12 cellular contexts compared by ENCODE assay signal in genomic region chr1:39926343-39926769, GRCh38. TPM values are rescaled to one million over a fixed set of nuclear protein-coding genes. Genes with fewer than 3 reads are reported as not detected.
DNase-seq lines count a peak whose midpoint lies in the region; ATAC-seq, FAIRE-seq and TF ChIP-seq lines count a peak whose summit lies in the region.
"Had no signal": no experiment of that assay in that cellular context is flagged by ENCODE, and none has a peak within 500 bp of the region (broad histone marks: within the 10 kb centered on the region; RNA-seq: fewer than 3 reads in every experiment).

No MANE protein-coding gene starts in this region.

- TF ChIP-seq CTCF in H1 (IDR thresholded peaks at IDR 0.05; ENCODE audit: control extremely low read depth in 1 of 3, insufficient read depth in 1 of 3, low read depth in 1 of 3, low read length in 3 of 3) = no peak
- no peak for TF ChIP-seq CTCF in HFFc6 (IDR thresholded peaks at IDR 0.05)

- peak overlapping the region; percentile 85; the same call in 1 of the 2 replicates for H2BK12ac ChIP-seq in H1 (ENCODE audit: low read depth, low read length)

- H3K36me3 ChIP-seq in H1 (ENCODE audit: control insufficient read depth in 2 of 4, insufficient read depth in 4 of 4, low read length in 3 of 4) = no peaks in the 10 kb centered on the region
- H3K36me3 ChIP-seq in mesendoderm (ENCODE audit: control insufficient read depth, insufficient read depth, low read length) = no peaks in the 10 kb centered on the region
- H3K36me3 ChIP-seq: SJSA1, upper lobe of left lung had no signal

- H3K79me2 ChIP-seq in H1 (ENCODE audit: control insufficient read depth in 1 of 2, insufficient read depth in 2 of 2, low read length in 2 of 2) (no peaks in the 10 kb centered on the region), mesendoderm (ENCODE audit: control insufficient read depth, insufficient read depth, low read length) (no peaks in the 10 kb centered on the region)
- H3K79me2 ChIP-seq: hepatocyte had no signal

- H3K9ac ChIP-seq in H1 (replicated peaks in 1 of 4; ENCODE audit: extremely low read depth in 1 of 4, low read depth in 3 of 4, low read length in 3 of 4) = no peak overlapping the region
- H3K9ac ChIP-seq in mesendoderm (ENCODE audit: low read length) = no peak overlapping the region

- H3K4me2 ChIP-seq in H1 (ENCODE audit: insufficient read depth in 1 of 2, low read depth in 2 of 2, low read length in 2 of 2) (no peak overlapping the region), mesendoderm (ENCODE audit: low read length) (no peak overlapping the region)
- H3K4me2 ChIP-seq: hepatocyte had no signal

- TF ChIP-seq EP300 in H1 (IDR thresholded peaks at IDR 0.05; ENCODE audit: borderline replicate concordance in 1 of 2, low read depth in 2 of 2, low read length in 2 of 2) = no peak

- no peak overlapping the region for H3K14ac ChIP-seq in H1 (ENCODE audit: insufficient read length)

- H3K4me1 ChIP-seq in H1 (replicated peaks in 1 of 4; ENCODE audit: control insufficient read depth in 3 of 4, insufficient read depth in 4 of 4, low read length in 3 of 4) = peaks cover 7 to 12% (median 9%) of the 10 kb centered on the region in 4 experiments
- peaks cover 4% of the 10 kb centered on the region for H3K4me1 ChIP-seq in mesendoderm (ENCODE audit: control insufficient read depth, low read depth, low read length)
- H3K4me1 ChIP-seq: SJSA1 had no signal

- H2BK15ac ChIP-seq in H1 (ENCODE audit: low read length) = no peak overlapping the region
- H2BK15ac ChIP-seq in mesendoderm (replicated peaks; ENCODE audit: low read depth) = no peak overlapping the region

- WGBS in H1 (ENCODE audit: extremely low coverage in 1 of 2, insufficient coverage in 1 of 2, insufficient read length in 1 of 2, insufficient replicate concordance in 2 of 2, low coverage in 1 of 2, low lambda C conversion rate in 2 of 2, missing lambda C conversion rate in 1 of 2), 2 experiments = 77% methylated on average over 4 of the region's 4 CpGs; no CpG with 5 or more reads in 1 of the 2 experiments
- no CpG with 5 or more reads among the region's 4 CpGs for WGBS in mesendoderm (ENCODE audit: extremely low coverage, insufficient coverage, low lambda C conversion rate)

- H3K4ac ChIP-seq in H1 (replicated peaks; ENCODE audit: insufficient read length, low read depth, low read length) (no peak overlapping the region), mesendoderm (ENCODE audit: low read depth, low read length) (no peak overlapping the region)

- H4K91ac ChIP-seq in H1 (replicated peaks; ENCODE audit: insufficient read length, low read length) = no peak overlapping the region

- H2BK120ac ChIP-seq in H1 (replicated peaks; ENCODE audit: low read depth, low read length) (no peak overlapping the region), mesendoderm (ENCODE audit: low read depth, low read length) (no peak overlapping the region)

- H3K4me3 ChIP-seq in H1 (ENCODE audit: extremely low read depth in 1 of 4, insufficient read depth in 2 of 4, low read depth in 3 of 4, low read length in 4 of 4) (no peak overlapping the region), mesendoderm (ENCODE audit: low read length) (no peak overlapping the region)
- H3K4me3 ChIP-seq: hepatocyte, SJSA1, upper lobe of left lung had no signal

- no peak overlapping the region for H3K27ac Mint-ChIP-seq in activated CD8-positive, alpha-beta memory T cell treated with anti-CD3 and anti-CD28 coated beads, Interleukin-2, amount 10 ng/mL, durations not matched to agents 7 days and 5 days
- no peak overlapping the region for H3K27ac Mint-ChIP-seq in HFFc6
- no peak overlapping the region for H3K27ac Mint-ChIP-seq in activated naive CD4-positive, alpha-beta T cell treated with anti-CD3 and anti-CD28 coated beads, Interleukin-2, amount 10 ng/mL, durations not matched to agents 7 days and 5 days
- H3K27ac Mint-ChIP-seq: activated CD4-positive, alpha-beta memory T cell treated with anti-CD3 and anti-CD28 coated beads for 36 hours had no signal

- no peaks in the 10 kb centered on the region for H3K23me2 ChIP-seq in H1 (ENCODE audit: low read depth, low read length)

- H3K79me1 ChIP-seq in H1 (ENCODE audit: low read depth, low read length) = no peaks in the 10 kb centered on the region
- no peaks in the 10 kb centered on the region for H3K79me1 ChIP-seq in mesendoderm (ENCODE audit: low read length)

- H3K23ac ChIP-seq in H1 (ENCODE audit: insufficient read length) = no peak overlapping the region
- no peak overlapping the region for H3K23ac ChIP-seq in mesendoderm (ENCODE audit: low read length)

- H3K36me3 Mint-ChIP-seq in activated CD8-positive, alpha-beta memory T cell treated with anti-CD3 and anti-CD28 coated beads, Interleukin-2, amount 10 ng/mL, durations not matched to agents 7 days and 5 days = no peaks in the 10 kb centered on the region
- H3K36me3 Mint-ChIP-seq in HFFc6 (ENCODE audit: low read depth) = no peaks in the 10 kb centered on the region
- H3K36me3 Mint-ChIP-seq in activated naive CD4-positive, alpha-beta T cell treated with anti-CD3 and anti-CD28 coated beads, Interleukin-2, amount 10 ng/mL, durations not matched to agents 7 days and 5 days = no peaks in the 10 kb centered on the region
- H3K36me3 Mint-ChIP-seq: activated CD4-positive, alpha-beta memory T cell treated with anti-CD3 and anti-CD28 coated beads for 36 hours had no signal

- no peak for TF ChIP-seq RAD21 in H1 (IDR thresholded peaks at IDR 0.05 in 1 of 2, conservative IDR thresholded peaks at IDR 0.05 in 1 of 2; ENCODE audit: low read depth in 2 of 2, low read length in 2 of 2)

- POLR2A ChIA-PET in H1 (lab: Charles Lee; ENCODE audit: partially characterized antibody) = interaction anchor here (0.9 to 3.7 kb wide), 3 partner anchors 29 to 114 kb away, joined by 3 to 10 read pairs (median 6); partner anchors contain the start of genes CAP1 and MFSD2A

- H2AK5ac ChIP-seq in H1 (ENCODE audit: low read depth, low read length) = 0 out of 2 replicates have a peak overlapping the region, but pooled peaks have one; percentile 82
- H2AK5ac ChIP-seq in mesendoderm (ENCODE audit: low read length) = no peak overlapping the region

- no peak overlapping the region for H3K18ac ChIP-seq in H1 (ENCODE audit: extremely low read depth, low read length)
- H3K18ac ChIP-seq in mesendoderm (ENCODE audit: low read length) = no peak overlapping the region

- no peak overlapping the region for H3K27ac ChIP-seq in H1 (ENCODE audit: low read depth, low read length)
- no peak overlapping the region for H3K27ac ChIP-seq in mesendoderm (ENCODE audit: low read depth, low read length)
- H3K27ac ChIP-seq: hepatocyte, SJSA1 had no signal

- H2BK20ac ChIP-seq in H1 (ENCODE audit: low read length) = 0 out of 2 replicates have a peak overlapping the region, but pooled peaks have one; percentile 56

- H4K5ac ChIP-seq in H1 (ENCODE audit: insufficient read length, low read depth, low read length) (no peak overlapping the region), mesendoderm (ENCODE audit: low read length) (no peak overlapping the region)

- CTCF ChIA-PET in H1 (lab: Charles Lee; ENCODE audit: partially characterized antibody) = interaction anchor here (0.6 to 13.5 kb wide), 9 partner anchors 9 to 105 kb away, joined by 3 to 134 read pairs (median 4); no protein-coding TSS in a partner anchor
- CTCF ChIA-PET in activated CD8-positive, alpha-beta memory T cell treated with anti-CD3 and anti-CD28 coated beads, Interleukin-2, amount 10 ng/mL, durations not matched to agents 7 days and 5 days (lab: Charles Lee) = interaction anchor here (1.2 to 3.0 kb wide), 2 partner anchors 9 to 47 kb away, joined by 3 to 16 read pairs; no protein-coding TSS in a partner anchor
- CTCF ChIA-PET in activated naive CD4-positive, alpha-beta T cell treated with anti-CD3 and anti-CD28 coated beads, Interleukin-2, amount 10 ng/mL, durations not matched to agents 7 days and 5 days (lab: Charles Lee) = interaction anchor here (1.1 to 1.4 kb wide), 2 partner anchors 47 kb away, joined by 4 read pairs; no protein-coding TSS in a partner anchor

- no peaks in the 10 kb centered on the region for H3K9me3 ChIP-seq in H1 (ENCODE audit: insufficient read depth in 2 of 2, low read depth in 1 of 2, low read length in 1 of 2)
- H3K9me3 ChIP-seq: SJSA1, upper lobe of left lung had no signal

- H2AFZ ChIP-seq in H1 (ENCODE audit: low read length) = 0 out of 2 replicates have a peak overlapping the region, but pooled peaks have one; percentile 19
- H2AFZ ChIP-seq: hepatocyte had no signal

- DNase-seq in DMS79 treated with DMSO at 0.1 percent for 48 hours (lab: John Stamatoyannopoulos, UW) (peak; percentile 87), NCI-H2029 treated with DMSO at 0.1 percent for 48 hours (lab: John Stamatoyannopoulos, UW) (peak; percentile 98), H1 (ENCODE audit: low read depth in 1 of 2, low spot score in 2 of 2) (no peak), mesendoderm (peak; percentile 65), HFFc6 (no peak)
- DNase-seq in activated CD8-positive, alpha-beta memory T cell treated with anti-CD3 and anti-CD28 coated beads, Interleukin-2, amount 10 ng/mL, durations not matched to agents 7 days and 5 days = no peak
- no peak for DNase-seq in activated naive CD4-positive, alpha-beta T cell treated with anti-CD3 and anti-CD28 coated beads, Interleukin-2, amount 10 ng/mL, durations not matched to agents 7 days and 5 days
- DNase-seq: activated CD4-positive, alpha-beta memory T cell treated with anti-CD3 and anti-CD28 coated beads for 36 hours had no signal

- H3K27me3 ChIP-seq in H1 (replicated peaks in 1 of 4; ENCODE audit: control insufficient read depth in 3 of 4, extremely low read depth in 1 of 4, insufficient read depth in 3 of 4, low read length in 3 of 4) = peaks cover 0 to 5% (median under 1%) of the 10 kb centered on the region in 4 experiments; a peak in 3 of 7 replicates
- no peaks in the 10 kb centered on the region for H3K27me3 ChIP-seq in mesendoderm (ENCODE audit: insufficient read depth, low read length, poor library complexity)
- H3K27me3 ChIP-seq: SJSA1, upper lobe of left lung had no signal

- H4K8ac ChIP-seq in H1 (ENCODE audit: extremely low read depth, insufficient read depth, low read length) (0 out of 2 replicates have a peak overlapping the region, but pooled peaks have one; percentile 12), mesendoderm (ENCODE audit: low read depth, low read length) (no peak overlapping the region)

- FAIRE-seq in H1 (lab: Jason Lieb, UNC) = no peak

- H4K20me1 ChIP-seq in H1 (replicated peaks in 1 of 2; ENCODE audit: control insufficient read depth in 1 of 2, insufficient read depth in 2 of 2, low read length in 2 of 2) = no peaks in the 10 kb centered on the region

- H3K4me3 Mint-ChIP-seq in activated CD8-positive, alpha-beta memory T cell treated with anti-CD3 and anti-CD28 coated beads, Interleukin-2, amount 10 ng/mL, durations not matched to agents 7 days and 5 days = no peak overlapping the region
- H3K4me3 Mint-ChIP-seq in HFFc6 = no peak overlapping the region
- H3K4me3 Mint-ChIP-seq in activated naive CD4-positive, alpha-beta T cell treated with anti-CD3 and anti-CD28 coated beads, Interleukin-2, amount 10 ng/mL, durations not matched to agents 7 days and 5 days = no peak overlapping the region
- H3K4me3 Mint-ChIP-seq: activated CD4-positive, alpha-beta memory T cell treated with anti-CD3 and anti-CD28 coated beads for 36 hours had no signal

- H2BK5ac ChIP-seq in H1 (ENCODE audit: low read depth, low read length) (0 out of 2 replicates have a peak overlapping the region, but pooled peaks have one; percentile 39), mesendoderm (ENCODE audit: low read length) (no peak overlapping the region)

- ATAC-seq in SK-N-SH treated with all-trans-retinoic acid at 6 μM for 48 hours = no peak; the same call in 2 of the 3 replicates
- no peak for ATAC-seq in activated CD8-positive, alpha-beta memory T cell treated with anti-CD3 and anti-CD28 coated beads, Interleukin-2, amount 10 ng/mL, durations not matched to agents 7 days and 5 days

- H3K4me1 Mint-ChIP-seq in activated CD8-positive, alpha-beta memory T cell treated with anti-CD3 and anti-CD28 coated beads, Interleukin-2, amount 10 ng/mL, durations not matched to agents 7 days and 5 days = peaks cover 4% of the 10 kb centered on the region
- peaks cover 17% of the 10 kb centered on the region for H3K4me1 Mint-ChIP-seq in HFFc6 (ENCODE audit: low read depth)
- no peaks in the 10 kb centered on the region for H3K4me1 Mint-ChIP-seq in activated naive CD4-positive, alpha-beta T cell treated with anti-CD3 and anti-CD28 coated beads, Interleukin-2, amount 10 ng/mL, durations not matched to agents 7 days and 5 days

- TF ChIP-seq POLR2A in H1 (IDR thresholded peaks at IDR 0.05; ENCODE audit: control extremely low read depth in 1 of 2, low read depth in 2 of 2, low read length in 2 of 2) = no peak

- H3K9me3 Mint-ChIP-seq in activated CD8-positive, alpha-beta memory T cell treated with anti-CD3 and anti-CD28 coated beads, Interleukin-2, amount 10 ng/mL, durations not matched to agents 7 days and 5 days (ENCODE audit: low read depth) = no peaks in the 10 kb centered on the region
- no peaks in the 10 kb centered on the region for H3K9me3 Mint-ChIP-seq in HFFc6
- no peaks in the 10 kb centered on the region for H3K9me3 Mint-ChIP-seq in activated naive CD4-positive, alpha-beta T cell treated with anti-CD3 and anti-CD28 coated beads, Interleukin-2, amount 10 ng/mL, durations not matched to agents 7 days and 5 days
- H3K9me3 Mint-ChIP-seq: activated CD4-positive, alpha-beta memory T cell treated with anti-CD3 and anti-CD28 coated beads for 36 hours had no signal

- H3K27me3 Mint-ChIP-seq in activated CD8-positive, alpha-beta memory T cell treated with anti-CD3 and anti-CD28 coated beads, Interleukin-2, amount 10 ng/mL, durations not matched to agents 7 days and 5 days = peaks cover 2% of the 10 kb centered on the region
- peaks cover 14% of the 10 kb centered on the region for H3K27me3 Mint-ChIP-seq in HFFc6 (ENCODE audit: insufficient read depth)
- H3K27me3 Mint-ChIP-seq in activated naive CD4-positive, alpha-beta T cell treated with anti-CD3 and anti-CD28 coated beads, Interleukin-2, amount 10 ng/mL, durations not matched to agents 7 days and 5 days = peaks cover 26% of the 10 kb centered on the region

- H3K56ac ChIP-seq in H1 (replicated peaks; ENCODE audit: insufficient read length, low read depth, low read length) (no peak overlapping the region), mesendoderm (ENCODE audit: low read length) (no peak overlapping the region)

RNA-seq across cellular contexts. Expression of gene MYCL, which starts 24.6 kb away (rescaled TPM):
- 28.8 and 29.9 TPM in 2 replicates for total RNA-seq in H1 (2021; fragmentation: NEBNext Ultra II Directional; extraction: Animal tissue kit (Norgen Biotek cat#: 25700))
- polyA plus RNA-seq in H1 (2011; rRNA removed) = 20.3 and 30.3 TPM in 2 replicates
- polyA plus RNA-seq in H1 (2011; cell fraction: cytosol; rRNA removed) = 31.1 TPM
- 25.5 TPM for polyA plus RNA-seq in H1 (2011; cell fraction: nucleus; rRNA removed)
- polyA plus RNA-seq in H1 (2012, experiment 1 of 2) = 19.1 to 20.7 TPM (median 20.2 TPM) in 4 replicates
- polyA plus RNA-seq in H1 (2012, experiment 2 of 2) = 25.3 TPM
- polyA plus RNA-seq in H1 (2013, experiment 1 of 2) = 18.5 TPM
- polyA plus RNA-seq in H1 (2013, experiment 2 of 2) = 18.8 TPM
- polyA minus RNA-seq in H1 (2011; rRNA and poly(A)+ RNA removed) = 20.0 and 29.7 TPM in 2 replicates
- polyA minus RNA-seq in H1 (2011; cell fraction: cytosol; rRNA and poly(A)+ RNA removed) = 19.9 TPM
- 35.5 TPM for polyA minus RNA-seq in H1 (2011; cell fraction: nucleus; rRNA and poly(A)+ RNA removed)
- polyA plus RNA-seq in mesendoderm (2013, experiment 1 of 2) = 15.3 TPM
- 15.0 TPM for polyA plus RNA-seq in mesendoderm (2013, experiment 2 of 2)
- total RNA-seq in activated CD8-positive, alpha-beta memory T cell treated with anti-CD3 and anti-CD28 coated beads, Interleukin-2, amount 10 ng/mL, durations not matched to agents 7 days and 5 days = under 1 TPM; 0.12 to 0.26 TPM
- total RNA-seq in HFFc6 (2021; fragmentation: NEBNext Ultra II Directional; extraction: Animal tissue kit (Norgen Biotek cat#: 25700)) = under 1 TPM; 0.17 to 0.52 (median 0.21) TPM

RNA-seq across cellular contexts. Expression of gene MFSD2A, which starts 28.6 kb away (rescaled TPM):
- total RNA-seq in H1 (2021; fragmentation: NEBNext Ultra II Directional; extraction: Animal tissue kit (Norgen Biotek cat#: 25700)) = 25.9 and 26.6 TPM in 2 replicates
- 18.3 and 25.6 TPM in 2 replicates for polyA plus RNA-seq in H1 (2011; rRNA removed)
- polyA plus RNA-seq in H1 (2011; cell fraction: cytosol; rRNA removed) = 16.4 TPM
- polyA plus RNA-seq in H1 (2011; cell fraction: nucleus; rRNA removed) = 42.3 TPM
- 16.5 to 19.4 TPM (median 18.4 TPM) in 4 replicates for polyA plus RNA-seq in H1 (2012, experiment 1 of 2)
- 19.5 TPM for polyA plus RNA-seq in H1 (2012, experiment 2 of 2)
- polyA plus RNA-seq in H1 (2013, experiment 1 of 2) = 37.7 TPM
- polyA plus RNA-seq in H1 (2013, experiment 2 of 2) = 38.4 TPM
- 20.3 and 31.0 TPM in 2 replicates for polyA minus RNA-seq in H1 (2011; rRNA and poly(A)+ RNA removed)
- polyA minus RNA-seq in H1 (2011; cell fraction: cytosol; rRNA and poly(A)+ RNA removed) = 6.8 TPM
- 18.5 TPM for polyA minus RNA-seq in H1 (2011; cell fraction: nucleus; rRNA and poly(A)+ RNA removed)
- 13.6 TPM for polyA plus RNA-seq in mesendoderm (2013, experiment 1 of 2)
- 14.1 TPM for polyA plus RNA-seq in mesendoderm (2013, experiment 2 of 2)
- 1 to 10 TPM; 2.9 to 7.0 TPM for total RNA-seq in activated CD8-positive, alpha-beta memory T cell treated with anti-CD3 and anti-CD28 coated beads, Interleukin-2, amount 10 ng/mL, durations not matched to agents 7 days and 5 days
- total RNA-seq in HFFc6 (2021; fragmentation: NEBNext Ultra II Directional; extraction: Animal tissue kit (Norgen Biotek cat#: 25700)) = 1 to 10 TPM; 3.2 to 4.8 (median 3.5) TPM

RNA-seq across cellular contexts. Expression of gene TRIT1, which starts 43.1 kb away (rescaled TPM):
- total RNA-seq in H1 (2021; fragmentation: NEBNext Ultra II Directional; extraction: Animal tissue kit (Norgen Biotek cat#: 25700)) = 30.3 and 32.3 TPM in 2 replicates
- 9.1 and 11.1 TPM in 2 replicates for polyA plus RNA-seq in H1 (2011; rRNA removed)
- polyA plus RNA-seq in H1 (2011; cell fraction: cytosol; rRNA removed) = 22.2 TPM
- 23.2 TPM for polyA plus RNA-seq in H1 (2011; cell fraction: nucleus; rRNA removed)
- polyA plus RNA-seq in H1 (2012, experiment 1 of 2) = 22.2 to 27.8 TPM (median 23.6 TPM) in 4 replicates
- 2.6 TPM for polyA plus RNA-seq in H1 (2012, experiment 2 of 2)
- polyA plus RNA-seq in H1 (2013, experiment 1 of 2) = 25.3 TPM
- polyA plus RNA-seq in H1 (2013, experiment 2 of 2) = 24.9 TPM
- 19.7 and 28.6 TPM in 2 replicates for polyA minus RNA-seq in H1 (2011; rRNA and poly(A)+ RNA removed)
- polyA minus RNA-seq in H1 (2011; cell fraction: cytosol; rRNA and poly(A)+ RNA removed) = 17.6 TPM
- 39.2 TPM for polyA minus RNA-seq in H1 (2011; cell fraction: nucleus; rRNA and poly(A)+ RNA removed)
- 27.2 TPM for polyA plus RNA-seq in mesendoderm (2013, experiment 1 of 2)
- 29.5 TPM for polyA plus RNA-seq in mesendoderm (2013, experiment 2 of 2)
- 10 to 100 TPM; 16.8 to 21.2 TPM for total RNA-seq in activated CD8-positive, alpha-beta memory T cell treated with anti-CD3 and anti-CD28 coated beads, Interleukin-2, amount 10 ng/mL, durations not matched to agents 7 days and 5 days
- total RNA-seq in HFFc6 (2021; fragmentation: NEBNext Ultra II Directional; extraction: Animal tissue kit (Norgen Biotek cat#: 25700)) = 10 to 100 TPM; 12.8 to 19.1 (median 15.1) TPM

Comparison
In these comparisons a context has a peak if more than half of its experiments do, and no peak if none do; other contexts are left out.
1. DNase-seq: peak in DMS79 treated with DMSO at 0.1 percent for 48 hours (single experiment), NCI-H2029 treated with DMSO at 0.1 percent for 48 hours (single experiment) and mesendoderm (single experiment); none in H1 (0 of 2), activated CD8-positive, alpha-beta memory T cell treated with anti-CD3 and anti-CD28 coated beads, Interleukin-2, amount 10 ng/mL, durations not matched to agents 7 days and 5 days (single experiment), HFFc6 (single experiment) and activated naive CD4-positive, alpha-beta T cell treated with anti-CD3 and anti-CD28 coated beads, Interleukin-2, amount 10 ng/mL, durations not matched to agents 7 days and 5 days (single experiment).
2. RNA of gene MYCL, which starts 24.6 kb away (total RNA-seq): 28.8 to 29.9 TPM in H1; 0.12 to 0.26 TPM in activated CD8-positive, alpha-beta memory T cell treated with anti-CD3 and anti-CD28 coated beads, Interleukin-2, amount 10 ng/mL, durations not matched to agents 7 days and 5 days and 0.17 to 0.52 TPM in HFFc6; every median in the first group is over 10 times any median in the second.